Comparison of ENCODE assay signal across 16 cellular contexts in genomic region chr19:18465214-18465963, GRCh38. TPM values are rescaled to one million over a fixed set of nuclear protein-coding genes. Genes with fewer than 3 reads are reported as not detected.
DNase-seq lines count a peak whose midpoint lies in the region; ATAC-seq, FAIRE-seq and TF ChIP-seq lines count a peak whose summit lies in the region.
"Had no signal": no experiment of that assay in that cellular context is flagged by ENCODE, and none has a peak within 500 bp of the region (broad histone marks: within the 10 kb centered on the region; RNA-seq: fewer than 3 reads in every experiment).

No MANE protein-coding gene starts in this region.

- H3K27me3 Mint-ChIP-seq in endothelial cell (ENCODE audit: unreplicated experiment), result peaks cover 7% of the 10 kb centered on the region
- H3K27me3 Mint-ChIP-seq: naive thymus-derived CD8-positive, alpha-beta T cell; stimulated activated naive CD8-positive, alpha-beta T cell treated with anti-CD3 and anti-CD28 coated beads, Interleukin-15, Interleukin-2, amounts not matched to agents 100 ng/mL and 50 ng/mL, for 24 hours had no signal

- H3K9me3 ChIP-seq in right atrium auricular region, result no peaks in the 10 kb centered on the region
- H3K9me3 ChIP-seq in pancreas, result no peaks in the 10 kb centered on the region
- H3K9me3 ChIP-seq in uterus, result no peaks in the 10 kb centered on the region

- 86 to 87% methylated on average over 29 to 30 of the region's 30 CpGs for WGBS in pancreas, 2 donors

- H3K4me3 ChIP-seq in right atrium auricular region, result no peak overlapping the region
- H3K4me3 ChIP-seq in pancreas, result no peak overlapping the region
- H3K4me3 ChIP-seq in uterus, result no peak overlapping the region

- H3K36me3 ChIP-seq in right atrium auricular region (peaks cover 15% of the 10 kb centered on the region), pancreas (peaks cover 0 to 13% (median 7%) of the 10 kb centered on the region in 3 donors), uterus (no peaks in the 10 kb centered on the region)

- TF ChIP-seq CTCF in right atrium auricular region (IDR thresholded peaks at IDR 0.05) (no peak), endothelial cell (IDR thresholded peaks at IDR 0.05; ENCODE audit: unreplicated experiment) (no peak), pancreas (IDR thresholded peaks at IDR 0.05) (no peak), uterus (IDR thresholded peaks at IDR 0.05) (no peak)

- no peak overlapping the region for H3K27ac Mint-ChIP-seq in endothelial cell (ENCODE audit: unreplicated experiment)
- H3K27ac Mint-ChIP-seq: endodermal cell had no signal

- no peak for DNase-seq in right atrium auricular region (ENCODE audit: low spot score)
- no peak for DNase-seq in Right ventricle myocardium inferior (ENCODE audit: missing footprints)
- no peak for DNase-seq in endothelial cell (ENCODE audit: low spot score)
- peak in 2 of 6 donors; percentile 42 to 77 for DNase-seq in pancreas
- DNase-seq in uterus, result no peak
- no peak for DNase-seq in CD1c-positive myeloid dendritic cell (ENCODE audit: extremely low spot score)
- DNase-seq: activated CD4-positive, alpha-beta T cell treated with anti-CD3 and anti-CD28 coated beads, Interleukin-2, amount 50 U/mL, for 48 hours; activated naive CD4-positive, alpha-beta T cell treated with anti-CD3 and anti-CD28 coated beads, Interleukin-2, amount 50 U/mL, for 16 hours; endodermal cell; GDM1; naive thymus-derived CD8-positive, alpha-beta T cell; NCI-H1417 treated with DMSO at 0.1 percent for 48 hours; SW 1271 had no signal

- intact Hi-C loops in Right ventricle myocardium inferior (cut with DNase I) (loop anchor here (5.0 kb wide), 1 partner anchor 37 kb away; no protein-coding TSS in a partner anchor), pancreas (cut with DNase I) (loop anchor here in 1 of 3 donors (10.0 kb wide), 1 partner anchor 109 kb away; the partner anchor contains the start of gene UBA52), uterus (cut with DNase I; ENCODE audit: low total_unique reads) (no loop called here)

- peaks cover 6% of the 10 kb centered on the region for H3K36me3 Mint-ChIP-seq in endothelial cell (ENCODE audit: low read depth, unreplicated experiment)

- peak overlapping the region; percentile 83 for H3K4me3 Mint-ChIP-seq in endothelial cell (ENCODE audit: unreplicated experiment)
- H3K4me3 Mint-ChIP-seq: endodermal cell; naive thymus-derived CD8-positive, alpha-beta T cell; stimulated activated naive CD8-positive, alpha-beta T cell treated with anti-CD3 and anti-CD28 coated beads, Interleukin-15, Interleukin-2, amounts not matched to agents 100 ng/mL and 50 ng/mL, for 24 hours had no signal

- peaks cover 0 to 82% of the 10 kb centered on the region in 2 donors for H3K4me1 ChIP-seq in right atrium auricular region
- peaks cover 15 to 19% (median 17%) of the 10 kb centered on the region in 3 donors for H3K4me1 ChIP-seq in pancreas
- peaks cover 13 to 41% of the 10 kb centered on the region in 2 donors for H3K4me1 ChIP-seq in uterus

- FAIRE-seq in pancreas (lab: Jason Lieb, UNC), result no peak

- no peaks in the 10 kb centered on the region for H3K4me1 Mint-ChIP-seq in endothelial cell (ENCODE audit: unreplicated experiment)

- H3K27me3 ChIP-seq in right atrium auricular region (no peaks in the 10 kb centered on the region), pancreas (no peaks in the 10 kb centered on the region), uterus (no peaks in the 10 kb centered on the region)

- ATAC-seq in Right ventricle myocardium inferior (no peak), pancreas (no peak), GM21786 (IDR thresholded peaks at IDR 0.05; ENCODE audit: unreplicated experiment) (no peak), GM19452 (IDR thresholded peaks at IDR 0.05; ENCODE audit: unreplicated experiment) (no peak)
- ATAC-seq: naive thymus-derived CD8-positive, alpha-beta T cell had no signal

- peak overlapping the region; percentile 81 to 90 for H3K27ac ChIP-seq in right atrium auricular region
- H3K27ac ChIP-seq in pancreas, result peak overlapping the region; percentile 51 to 78 (median 76)
- peak overlapping the region; percentile 59 to 85 for H3K27ac ChIP-seq in uterus

- TF ChIP-seq POLR2A in uterus (IDR thresholded peaks at IDR 0.05), result no peak

- no peaks in the 10 kb centered on the region for H3K9me3 Mint-ChIP-seq in endothelial cell (ENCODE audit: unreplicated experiment)
- H3K9me3 Mint-ChIP-seq: endodermal cell; naive thymus-derived CD8-positive, alpha-beta T cell; stimulated activated naive CD8-positive, alpha-beta T cell treated with anti-CD3 and anti-CD28 coated beads, Interleukin-15, Interleukin-2, amounts not matched to agents 100 ng/mL and 50 ng/mL, for 24 hours had no signal

RNA-seq across cellular contexts. Expression of gene ISYNA1, which starts 27.5 kb away (rescaled TPM):
- 10 to 100 TPM; 24.1 to 49.4 TPM for total RNA-seq in right atrium auricular region
- total RNA-seq in Right ventricle myocardium inferior, result 26.0 TPM
- 68.5 TPM for total RNA-seq in endothelial cell (ENCODE audit: unreplicated experiment)
- total RNA-seq in pancreas, result 10 to 100 TPM; 26.1 to 58.4 (median 44.7) TPM
- polyA plus RNA-seq in pancreas, result 100 to 1,000 TPM; 187 to 309 TPM
- total RNA-seq in uterus, result 100 to 1,000 TPM in 2 of 4 donors, 10 to 100 TPM in 2; 56.8 to 152 (median 106) TPM

RNA-seq across cellular contexts. Expression of gene SSBP4, which starts 46.2 kb away (rescaled TPM):
- total RNA-seq in right atrium auricular region, result 10 to 100 TPM; 31.7 to 59.5 TPM
- total RNA-seq in Right ventricle myocardium inferior, result 36.2 TPM
- total RNA-seq in endothelial cell (ENCODE audit: unreplicated experiment), result 60.7 TPM
- total RNA-seq in pancreas, result 10 to 100 TPM; 20.5 to 33.8 (median 23.7) TPM
- polyA plus RNA-seq in pancreas, result 100 to 1,000 TPM in 1 of 2 donors, 10 to 100 TPM in 1; 77.5 to 116 TPM
- 100 to 1,000 TPM in 1 of 4 donors, 10 to 100 TPM in 3; 23.6 to 105 (median 54.8) TPM for total RNA-seq in uterus

RNA-seq across cellular contexts. Expression of gene ELL, which starts 56.5 kb away (rescaled TPM):
- total RNA-seq in right atrium auricular region (10 to 100 TPM; 12.4 to 17.5 TPM), Right ventricle myocardium inferior (8.4 TPM), endothelial cell (ENCODE audit: unreplicated experiment) (11.0 TPM), pancreas (10 to 100 TPM in 1 of 6 donors, 1 to 10 TPM in 5; 5.8 to 10.5 (median 9.3) TPM), uterus (10 to 100 TPM in 3 of 4 donors, 1 to 10 TPM in 1; 4.1 to 43.5 (median 21.7) TPM)
- polyA plus RNA-seq in pancreas, result 10 to 100 TPM; 10.3 to 13.4 TPM
